ENCODE assay signal across 21 cellular contexts in the genomic region with DNA sequence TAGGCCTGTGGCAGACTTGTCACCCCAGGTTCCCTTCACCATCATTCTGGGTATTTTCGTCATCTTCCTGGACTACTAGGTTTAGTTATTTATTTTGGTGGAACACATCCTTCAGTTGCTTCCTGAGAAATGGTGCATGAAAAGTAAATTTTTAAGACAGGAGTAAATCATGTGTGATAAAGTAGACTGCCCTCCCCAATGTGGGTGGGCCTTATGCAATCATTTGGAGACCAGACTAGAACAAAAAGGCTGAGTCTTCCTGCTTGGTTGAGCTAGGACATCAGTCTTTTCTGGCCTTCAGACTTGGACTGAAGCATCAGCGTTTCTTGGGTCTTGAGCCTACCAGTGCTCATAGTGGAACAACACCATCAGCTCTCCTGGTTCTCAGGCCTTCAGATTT. TPM values are rescaled to one million over a fixed set of nuclear protein-coding genes. Genes with fewer than 3 reads are reported as not detected.
"Had no signal": no experiment of that assay in that cellular context is flagged by ENCODE, and none has a peak within 500 bp of the region (broad histone marks: within the 10 kb centered on the region; RNA-seq: fewer than 3 reads in every experiment).

No MANE protein-coding gene starts in this region.

- H3K27ac ChIP-seq: KMS-11, RWPE1 had no signal

- ATAC-seq: Panc1, PC-3 had no signal

- H3K9ac ChIP-seq: KMS-11, SK-N-SH had no signal

- H3K4me2 ChIP-seq: KMS-11, SK-N-SH had no signal

- H3K9me3 ChIP-seq: SK-N-SH had no signal

- DNase-seq: Kasumi-1, MM.1S, NCI-H1092 treated with DMSO at 0.1 percent for 48 hours, NCI-H1436, NCI-H187, NCI-H2029, NCI-H2081 treated with DMSO at 0.1 percent for 48 hours, NCI-H2171, NCI-H226, NCI-H446, NCI-H510A, NCI-H524 treated with DMSO at 0.1 percent for 48 hours, NCI-H69, NCI-H774, PC-3, SHP77, SK-N-SH had no signal

RNA-seq across cellular contexts. Expression of a gene that starts 50.7 kb away (rescaled TPM):
- total RNA-seq: PC-3, SK-MEL-5 had no signal
